In genomic region chr1:12619396-12620141, GRCh38 we compare ENCODE assay signal across 1 cellular context.
TF ChIP-seq lines count a peak whose summit lies in the region.

No MANE protein-coding gene starts in this region.

TF ChIP-seq in HepG2, 621 proteins besides CTCF, POLR2A, EP300 and RAD21 (continued from another document and continues in another):
- TF ChIP-seq ZNF7 (CRISPR knock-in tag; IDR thresholded peaks at IDR 0.05) = no peak
- TF ChIP-seq PHF21A (CRISPR knock-in tag; IDR thresholded peaks at IDR 0.05) = no peak
- no peak for TF ChIP-seq ZNF256 (CRISPR knock-in tag; conservative IDR thresholded peaks at IDR 0.05)
- TF ChIP-seq FOXC1 (CRISPR knock-in tag; IDR thresholded peaks at IDR 0.05; ENCODE audit: borderline replicate concordance) = no peak; the same call in 1 of the 2 replicates
- TF ChIP-seq ZNF30 (CRISPR knock-in tag; IDR thresholded peaks at IDR 0.05) = no peak
- no peak for TF ChIP-seq ARHGAP35 (CRISPR knock-in tag; IDR thresholded peaks at IDR 0.05; ENCODE audit: borderline replicate concordance)
- TF ChIP-seq ZNF891 (CRISPR knock-in tag; IDR thresholded peaks at IDR 0.05) = no peak
- no peak for TF ChIP-seq RERE (CRISPR knock-in tag; IDR thresholded peaks at IDR 0.05; ENCODE audit: low read depth)
- peak; percentile 72; the same call in 1 of the 2 replicates for TF ChIP-seq ELF4 (CRISPR knock-in tag; IDR thresholded peaks at IDR 0.05; ENCODE audit: borderline replicate concordance)
- TF ChIP-seq POGZ (CRISPR knock-in tag; IDR thresholded peaks at IDR 0.05) = no peak; the same call in none of the 2 replicates
- no peak for TF ChIP-seq DR1 (CRISPR knock-in tag; IDR thresholded peaks at IDR 0.05)
- TF ChIP-seq ISX (CRISPR knock-in tag; conservative IDR thresholded peaks at IDR 0.05) = no peak
- no peak for TF ChIP-seq AHR (CRISPR knock-in tag; IDR thresholded peaks at IDR 0.05)
- no peak for TF ChIP-seq SSRP1 (CRISPR knock-in tag; IDR thresholded peaks at IDR 0.05)
- no peak for TF ChIP-seq RNF219 (CRISPR knock-in tag; IDR thresholded peaks at IDR 0.05)
- no peak for TF ChIP-seq ZNF281 (CRISPR knock-in tag; IDR thresholded peaks at IDR 0.05; ENCODE audit: borderline replicate concordance)
- no peak for TF ChIP-seq CEBPB (IDR thresholded peaks at IDR 0.05; ENCODE audit: borderline replicate concordance, low read depth, low read length)
- no peak for TF ChIP-seq DMTF1 (CRISPR knock-in tag; IDR thresholded peaks at IDR 0.05)
- no peak for TF ChIP-seq ZNF556 (CRISPR knock-in tag; IDR thresholded peaks at IDR 0.05; ENCODE audit: borderline replicate concordance)
- TF ChIP-seq CBX2 (IDR thresholded peaks at IDR 0.05; ENCODE audit: low read depth, low read length) = no peak
- no peak for TF ChIP-seq CBX2 (CRISPR knock-in tag; IDR thresholded peaks at IDR 0.05; ENCODE audit: low read depth)
- TF ChIP-seq ASH2L (IDR thresholded peaks at IDR 0.05; ENCODE audit: insufficient read length, low read depth, low read length) = peak; percentile 15
- no peak for TF ChIP-seq JARID2 (CRISPR knock-in tag; IDR thresholded peaks at IDR 0.05; ENCODE audit: insufficient replicate concordance)
- no peak for TF ChIP-seq KMT2A (CRISPR knock-in tag; IDR thresholded peaks at IDR 0.05)
- no peak for TF ChIP-seq SMYD3 (CRISPR knock-in tag; IDR thresholded peaks at IDR 0.05)
- no peak for TF ChIP-seq CEBPG (CRISPR knock-in tag; IDR thresholded peaks at IDR 0.05)
- no peak for TF ChIP-seq TERF1 (CRISPR knock-in tag; IDR thresholded peaks at IDR 0.05)
- TF ChIP-seq E2F5 (CRISPR knock-in tag; conservative IDR thresholded peaks at IDR 0.05) = no peak
- no peak for TF ChIP-seq ELK4 (CRISPR knock-in tag; IDR thresholded peaks at IDR 0.05; ENCODE audit: borderline replicate concordance)
- no peak for TF ChIP-seq HNRNPK (IDR thresholded peaks at IDR 0.05; ENCODE audit: low read depth, low read length, poor library complexity, severe bottlenecking)
- TF ChIP-seq ATF4 (CRISPR knock-in tag; IDR thresholded peaks at IDR 0.05) = no peak
- peak; percentile 46; the same call in 1 of the 2 replicates for TF ChIP-seq TFAP4 (IDR thresholded peaks at IDR 0.05; ENCODE audit: borderline replicate concordance, low read depth)
- no peak for TF ChIP-seq CSRNP2 (CRISPR knock-in tag; conservative IDR thresholded peaks at IDR 0.05; ENCODE audit: low read depth)
- 0 out of 2 replicates have a peak, but pooled peaks have one; percentile 67 for TF ChIP-seq CAMTA2 (CRISPR knock-in tag; IDR thresholded peaks at IDR 0.05; ENCODE audit: borderline replicate concordance)
- TF ChIP-seq HIVEP1 (CRISPR knock-in tag; IDR thresholded peaks at IDR 0.05) = peak; percentile 35; the same call in 1 of the 2 replicates
- no peak for TF ChIP-seq NONO (IDR thresholded peaks at IDR 0.05)
- TF ChIP-seq NONO (CRISPR knock-in tag; conservative IDR thresholded peaks at IDR 0.05) = no peak
- TF ChIP-seq YY1 (IDR thresholded peaks at IDR 0.05; ENCODE audit: insufficient read depth, insufficient replicate concordance, low read depth, low read length) = peak; percentile 63
- no peak for TF ChIP-seq NCOA2 (CRISPR knock-in tag; IDR thresholded peaks at IDR 0.05)
- TF ChIP-seq ZSCAN21 (CRISPR knock-in tag; IDR thresholded peaks at IDR 0.05; ENCODE audit: borderline replicate concordance) = no peak
- TF ChIP-seq ZNF746 (CRISPR knock-in tag; IDR thresholded peaks at IDR 0.05) = no peak
- no peak for TF ChIP-seq TEF (CRISPR knock-in tag; IDR thresholded peaks at IDR 0.05)
- no peak for TF ChIP-seq ZIK1 (CRISPR knock-in tag; IDR thresholded peaks at IDR 0.05; ENCODE audit: borderline replicate concordance, low read depth)
- no peak for TF ChIP-seq DNMT3B (CRISPR knock-in tag; conservative IDR thresholded peaks at IDR 0.05)
